In the genomic region with DNA sequence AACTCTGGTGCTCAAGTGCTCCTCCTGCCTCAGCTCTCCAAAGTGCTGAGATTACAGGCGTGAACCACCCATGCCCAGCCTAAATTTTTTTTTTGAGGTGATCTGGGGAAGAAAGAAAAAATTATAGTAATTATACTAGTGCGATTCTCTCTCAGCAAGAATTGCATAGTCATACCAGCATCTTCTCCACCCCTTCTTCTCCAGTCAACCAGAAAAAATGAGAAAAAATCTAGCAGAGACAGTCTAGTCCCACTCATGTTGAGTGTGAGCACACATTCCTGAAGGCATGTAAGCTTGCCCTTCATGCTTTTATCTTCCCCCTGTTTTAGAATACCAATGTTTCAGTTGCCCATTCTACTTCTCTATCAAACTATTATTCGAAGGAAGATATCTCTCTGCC, we compare ENCODE assay signal across 22 cellular contexts.
DNase-seq lines count a peak whose midpoint lies in the region; ATAC-seq and TF ChIP-seq lines count a peak whose summit lies in the region.
"Had no signal": no experiment of that assay in that cellular context is flagged by ENCODE, and none has a peak within 500 bp of the region (broad histone marks: within the 10 kb centered on the region; RNA-seq: fewer than 3 reads in every experiment).

No MANE protein-coding gene starts in this region.

- no peaks in the 10 kb centered on the region for H3K36me3 ChIP-seq in left ventricle myocardium inferior
- no peaks in the 10 kb centered on the region for H3K36me3 ChIP-seq in tibial artery
- H3K36me3 ChIP-seq: right atrium auricular region, upper lobe of right lung had no signal

- H3K4me3 ChIP-seq in left ventricle myocardium inferior (no peak overlapping the region), right cardiac atrium (ENCODE audit: low read length) (no peak overlapping the region), tibial artery (no peak overlapping the region)
- H3K4me3 ChIP-seq: A549, right atrium auricular region, upper lobe of right lung had no signal

- H3K4me1 ChIP-seq in left ventricle myocardium inferior (peaks cover 24% of the 10 kb centered on the region), right cardiac atrium (ENCODE audit: control insufficient read depth, insufficient read depth, low read length) (no peaks in the 10 kb centered on the region), tibial artery (no peaks in the 10 kb centered on the region)
- H3K4me1 ChIP-seq: A549, right atrium auricular region, upper lobe of right lung had no signal

- peak overlapping the region; percentile 55 for H3K27ac ChIP-seq in left ventricle myocardium inferior (replicated peaks)
- no peak overlapping the region for H3K27ac ChIP-seq in right cardiac atrium (ENCODE audit: low read length)
- H3K27ac ChIP-seq in tibial artery = no peak overlapping the region
- H3K27ac ChIP-seq: A549, epithelial cell of prostate, right atrium auricular region, upper lobe of right lung had no signal

- 72% methylated on average over 3 of the region's 3 CpGs for WGBS in right cardiac atrium

- no peak for TF ChIP-seq CTCF in left ventricle myocardium inferior (IDR thresholded peaks at IDR 0.05; ENCODE audit: borderline replicate concordance)
- TF ChIP-seq CTCF in tibial artery (IDR thresholded peaks at IDR 0.05) = no peak

- ATAC-seq in right cardiac atrium (no peak), GM21723 (IDR thresholded peaks at IDR 0.05; ENCODE audit: unreplicated experiment) (peak; percentile 54), HG03175 (IDR thresholded peaks at IDR 0.05; ENCODE audit: unreplicated experiment) (peak; percentile 67), HG03521 (IDR thresholded peaks at IDR 0.05; ENCODE audit: unreplicated experiment) (no peak)
- ATAC-seq: A549; activated T-cell treated with anti-CD3 and anti-CD28 coated beads, Interleukin-2, amount 50 U/mL, for 4 hours; left lobe of liver had no signal

- H3K27me3 ChIP-seq in left ventricle myocardium inferior (ENCODE audit: low read depth) (peaks cover 4% of the 10 kb centered on the region), right cardiac atrium (ENCODE audit: control insufficient read depth, insufficient read depth) (no peaks in the 10 kb centered on the region), tibial artery (no peaks in the 10 kb centered on the region)
- H3K27me3 ChIP-seq: right atrium auricular region, upper lobe of right lung had no signal

- intact Hi-C loops in left ventricle myocardium inferior (cut with micrococcal nuclease) (no loop called here), right cardiac atrium (cut with DNase I) (no loop called here), tibial artery (cut with DNase I; ENCODE audit: low total_unique reads) (no loop called here)

- H3K9me3 ChIP-seq in left ventricle myocardium inferior (replicated peaks) (no peaks in the 10 kb centered on the region), right cardiac atrium (ENCODE audit: control insufficient read depth, low read length) (no peaks in the 10 kb centered on the region), tibial artery (no peaks in the 10 kb centered on the region)
- H3K9me3 ChIP-seq: A549, right atrium auricular region, upper lobe of right lung had no signal

- DNase-seq in left ventricle myocardium inferior = no peak
- DNase-seq in right cardiac atrium = no peak
- no peak for DNase-seq in ecto neural progenitor cell (ENCODE audit: low spot score)
- no peak for DNase-seq in tibial artery
- no peak for DNase-seq in SKM-1 (lab: John Stamatoyannopoulos, UW; ENCODE audit: unreplicated experiment)
- DNase-seq: activated CD4-positive, alpha-beta memory T cell treated with anti-CD3 and anti-CD28 coated beads, Interleukin-2, amount 10 ng/mL, durations not matched to agents 7 days and 5 days; activated T-cell treated with anti-CD3 and anti-CD28 coated beads, Interleukin-2, amount 50 U/mL, for 4 hours; dermis blood vessel endothelial cell; NCI-H1436 treated with DMSO at 0.1 percent for 48 hours; NCI-H446 treated with DMSO at 0.1 percent for 48 hours; nucleus accumbens; stimulated activated CD4-positive, alpha-beta T cell treated with anti-CD3 and anti-CD28 coated beads, Interleukin-15, amount 100 ng/mL, for 24 hours; stimulated activated naive CD4-positive, alpha-beta T cell; T-helper 1 cell; upper lobe of right lung had no signal

Comparison
In these comparisons a context has a peak if more than half of its experiments do, and no peak if none do; other contexts are left out.
1. ATAC-seq: peak in GM21723 (single experiment) and HG03175 (single experiment); none in right cardiac atrium (0 of 2) and HG03521 (single experiment).